Comparison of ENCODE assay signal across 12 cellular contexts in the genomic region with DNA sequence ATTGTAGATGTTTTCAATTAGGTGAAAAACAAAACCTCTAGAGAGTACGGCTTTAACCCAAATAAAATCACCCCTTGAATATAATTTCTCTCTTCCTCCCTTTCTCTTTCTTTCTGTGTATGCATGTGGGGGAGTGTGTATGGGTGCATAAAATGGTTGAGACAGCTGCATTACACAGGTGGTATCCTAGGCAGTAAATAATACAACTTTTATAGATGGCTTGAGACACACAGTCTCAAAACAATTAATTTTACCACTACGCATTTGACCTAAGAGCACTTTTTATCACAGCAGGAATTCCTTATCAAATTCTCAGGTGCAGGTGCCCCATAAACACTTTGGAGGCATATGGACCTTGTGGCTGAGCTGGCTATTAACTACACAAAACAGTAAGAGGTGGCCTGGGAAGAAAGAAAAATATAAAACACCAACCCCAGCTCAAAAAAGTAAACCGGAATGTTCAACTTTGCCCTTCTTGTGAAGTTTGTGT.
"Had no signal": no experiment of that assay in that cellular context is flagged by ENCODE, and none has a peak within 500 bp of the region (broad histone marks: within the 10 kb centered on the region; RNA-seq: fewer than 3 reads in every experiment).

No MANE protein-coding gene starts in this region.

- H3K27ac Mint-ChIP-seq: activated CD8-positive, alpha-beta T cell treated with anti-CD3 and anti-CD28 coated beads, Interleukin-2, amount 10 ng/mL, durations not matched to agents 7 days and 5 days; activated naive CD4-positive, alpha-beta T cell treated with anti-CD3 and anti-CD28 coated beads for 36 hours; neural progenitor cell had no signal

- H3K9me3 Mint-ChIP-seq: activated naive CD4-positive, alpha-beta T cell treated with anti-CD3 and anti-CD28 coated beads for 36 hours had no signal

- DNase-seq: activated CD8-positive, alpha-beta T cell treated with anti-CD3 and anti-CD28 coated beads, Interleukin-2, amount 10 ng/mL, durations not matched to agents 7 days and 5 days; activated naive CD4-positive, alpha-beta T cell treated with anti-CD3 and anti-CD28 coated beads for 36 hours; foreskin melanocyte; mesendoderm; T1000; tibial artery had no signal

- H3K4me3 Mint-ChIP-seq: activated CD8-positive, alpha-beta T cell treated with anti-CD3 and anti-CD28 coated beads, Interleukin-2, amount 10 ng/mL, durations not matched to agents 7 days and 5 days; activated naive CD4-positive, alpha-beta T cell treated with anti-CD3 and anti-CD28 coated beads for 36 hours; neural progenitor cell had no signal

- H3K36me3 Mint-ChIP-seq: neural progenitor cell had no signal

- H3K27ac ChIP-seq: neural progenitor cell, parathyroid adenoma, skin epidermis, tibial artery had no signal

- H3K4me1 ChIP-seq: neural progenitor cell, parathyroid adenoma, tibial artery had no signal

- H3K9me3 ChIP-seq: tibial artery had no signal

- H3K4me1 Mint-ChIP-seq: neural progenitor cell had no signal

- H3K4me3 ChIP-seq: neural progenitor cell, skin epidermis, tibial artery had no signal

- H3K36me3 ChIP-seq: neural progenitor cell, tibial artery had no signal

- FAIRE-seq: astrocyte, colon, keratinocyte had no signal
